8 cellular contexts compared by ENCODE assay signal in genomic region chr14:20866963-20867362, GRCh38. TPM values are rescaled to one million over a fixed set of nuclear protein-coding genes. Genes with fewer than 3 reads are reported as not detected.
DNase-seq lines count a peak whose midpoint lies in the region; ATAC-seq, FAIRE-seq and TF ChIP-seq lines count a peak whose summit lies in the region.
"Had no signal": no experiment of that assay in that cellular context is flagged by ENCODE, and none has a peak within 500 bp of the region (broad histone marks: within the 10 kb centered on the region; RNA-seq: fewer than 3 reads in every experiment).

No MANE protein-coding gene starts in this region.

- no peaks in the 10 kb centered on the region for H3K9me3 Mint-ChIP-seq in activated CD8-positive, alpha-beta memory T cell treated with anti-CD3 and anti-CD28 coated beads, Interleukin-2, amount 10 ng/mL, durations not matched to agents 7 days and 5 days (ENCODE audit: low read depth)
- no peaks in the 10 kb centered on the region for H3K9me3 Mint-ChIP-seq in activated CD4-positive, alpha-beta memory T cell treated with anti-CD3 and anti-CD28 coated beads, Interleukin-2, amount 10 ng/mL, durations not matched to agents 7 days and 5 days

- H3K4me1 Mint-ChIP-seq in activated CD8-positive, alpha-beta memory T cell treated with anti-CD3 and anti-CD28 coated beads, Interleukin-2, amount 10 ng/mL, durations not matched to agents 7 days and 5 days, result no peaks in the 10 kb centered on the region
- no peaks in the 10 kb centered on the region for H3K4me1 Mint-ChIP-seq in activated CD4-positive, alpha-beta memory T cell treated with anti-CD3 and anti-CD28 coated beads, Interleukin-2, amount 10 ng/mL, durations not matched to agents 7 days and 5 days

- TF ChIP-seq CTCF in GM10266 (IDR thresholded peaks at IDR 0.05; ENCODE audit: control insufficient read depth, insufficient read depth, low read depth, missing control alignments), result peak; percentile 28
- TF ChIP-seq CTCF in NB4 (IDR thresholded peaks at IDR 0.05; ENCODE audit: low read depth, low read length), result peak; percentile 66
- peak; percentile 31 to 51 for TF ChIP-seq CTCF in endothelial cell of umbilical vein (IDR thresholded peaks at IDR 0.05; ENCODE audit: extremely low read depth in 1 of 2, insufficient read depth in 1 of 2, low read depth in 1 of 2, low read length in 2 of 2)

- intact Hi-C loops in endothelial cell of umbilical vein (cut with micrococcal nuclease), result no loop called here

- no peaks in the 10 kb centered on the region for H3K36me3 ChIP-seq in endothelial cell of umbilical vein (ENCODE audit: control insufficient read depth in 2 of 2, extremely low read depth in 1 of 2, insufficient read depth in 2 of 2, low read length in 2 of 2)

- TF ChIP-seq POLR2A in NB4 (IDR thresholded peaks at IDR 0.05; ENCODE audit: extremely low read depth, insufficient read length), result no peak
- no peak for TF ChIP-seq POLR2A in endothelial cell of umbilical vein (IDR thresholded peaks at IDR 0.05; ENCODE audit: low read depth, low read length)

- CTCF ChIA-PET in endothelial cell of umbilical vein (lab: Charles Lee), result interaction anchor here (0.8 to 8.0 kb wide), 9 partner anchors 8 to 176 kb away, joined by 3 to 180 read pairs (median 10); no protein-coding TSS in a partner anchor
- CTCF ChIA-PET in activated CD8-positive, alpha-beta memory T cell treated with anti-CD3 and anti-CD28 coated beads, Interleukin-2, amount 10 ng/mL, durations not matched to agents 7 days and 5 days (lab: Charles Lee), result interaction anchor here (1.0 to 2.2 kb wide), 5 partner anchors 8 to 176 kb away, joined by 3 to 8 read pairs (median 4); no protein-coding TSS in a partner anchor
- CTCF ChIA-PET in activated CD4-positive, alpha-beta memory T cell treated with anti-CD3 and anti-CD28 coated beads, Interleukin-2, amount 10 ng/mL, durations not matched to agents 7 days and 5 days (lab: Charles Lee), result interaction anchor here (0.6 to 1.8 kb wide), 3 partner anchors 8 to 170 kb away, joined by 3 to 5 read pairs (median 5); no protein-coding TSS in a partner anchor

- H4K20me1 ChIP-seq in endothelial cell of umbilical vein (replicated peaks; ENCODE audit: control insufficient read depth, extremely low read depth, insufficient read depth, low read length), result no peaks in the 10 kb centered on the region

- no TSS peak for BruUV-seq in endothelial cell of umbilical vein (replicated peaks; lab: Mats Ljungman, UMichigan)

- no peak overlapping the region for H3K9ac ChIP-seq in endothelial cell of umbilical vein (replicated peaks; ENCODE audit: extremely low read depth, insufficient read depth, low read length)

- POLR2A ChIA-PET in endothelial cell of umbilical vein (lab: Charles Lee), result no interaction called here
- POLR2A ChIA-PET in activated CD4-positive, alpha-beta memory T cell treated with anti-CD3 and anti-CD28 coated beads, Interleukin-2, amount 10 ng/mL, durations not matched to agents 7 days and 5 days (lab: Charles Lee), result no interaction called here

- no peak for ATAC-seq in activated CD8-positive, alpha-beta memory T cell treated with anti-CD3 and anti-CD28 coated beads, Interleukin-2, amount 10 ng/mL, durations not matched to agents 7 days and 5 days
- ATAC-seq in HG03457 (IDR thresholded peaks at IDR 0.05; ENCODE audit: unreplicated experiment), result no peak

- no peaks in the 10 kb centered on the region for H3K9me1 ChIP-seq in endothelial cell of umbilical vein (replicated peaks; ENCODE audit: control insufficient read depth, extremely low read depth, insufficient read depth, low read length)

- H3K4me1 ChIP-seq in endothelial cell of umbilical vein (ENCODE audit: control insufficient read depth, extremely low read depth, insufficient read depth, low read length), result no peaks in the 10 kb centered on the region

- DNase-seq in GM10266 (ENCODE audit: extremely low spot score), result no peak
- peak; percentile 41 for DNase-seq in NB4 (ENCODE audit: low read depth)
- DNase-seq in endothelial cell of umbilical vein (ENCODE audit: low read depth, low spot score), result peak; percentile 24
- peak; percentile 24 for DNase-seq in pons (ENCODE audit: low spot score)
- no peak for DNase-seq in activated CD8-positive, alpha-beta memory T cell treated with anti-CD3 and anti-CD28 coated beads, Interleukin-2, amount 10 ng/mL, durations not matched to agents 7 days and 5 days
- DNase-seq in activated CD4-positive, alpha-beta memory T cell treated with anti-CD3 and anti-CD28 coated beads, Interleukin-2, amount 10 ng/mL, durations not matched to agents 7 days and 5 days, result no peak

- H3K36me3 Mint-ChIP-seq in activated CD8-positive, alpha-beta memory T cell treated with anti-CD3 and anti-CD28 coated beads, Interleukin-2, amount 10 ng/mL, durations not matched to agents 7 days and 5 days, result no peaks in the 10 kb centered on the region
- no peaks in the 10 kb centered on the region for H3K36me3 Mint-ChIP-seq in activated CD4-positive, alpha-beta memory T cell treated with anti-CD3 and anti-CD28 coated beads, Interleukin-2, amount 10 ng/mL, durations not matched to agents 7 days and 5 days (ENCODE audit: low read depth)

- dilution Hi-C loops in endothelial cell of umbilical vein (cut with MboI; ENCODE audit: extremely low pct_ligation_motif_present, low sequenced_read_pairs), result no loop called here

- H3K4me3 ChIP-seq in NB4 (ENCODE audit: low read depth, low read length) (no peak overlapping the region), endothelial cell of umbilical vein (replicated peaks in 1 of 3; ENCODE audit: insufficient read depth in 1 of 3, low read depth in 1 of 3, low read length in 3 of 3) (no peak overlapping the region)

- H3K4me3 Mint-ChIP-seq in activated CD8-positive, alpha-beta memory T cell treated with anti-CD3 and anti-CD28 coated beads, Interleukin-2, amount 10 ng/mL, durations not matched to agents 7 days and 5 days, result no peak overlapping the region
- H3K4me3 Mint-ChIP-seq in activated CD4-positive, alpha-beta memory T cell treated with anti-CD3 and anti-CD28 coated beads, Interleukin-2, amount 10 ng/mL, durations not matched to agents 7 days and 5 days, result no peak overlapping the region

- FAIRE-seq in endothelial cell of umbilical vein (lab: Jason Lieb, UNC), result peak; percentile 47
- FAIRE-seq: islet of Langerhans had no signal

- H3K4me2 ChIP-seq in endothelial cell of umbilical vein (ENCODE audit: insufficient read depth, low read length), result no peak overlapping the region

- H3K27me3 ChIP-seq in endothelial cell of umbilical vein (ENCODE audit: control insufficient read depth in 2 of 2, insufficient read depth in 2 of 2, low read length in 2 of 2), result peaks cover 7 to 22% of the 10 kb centered on the region in 2 experiments

- H2AFZ ChIP-seq in endothelial cell of umbilical vein (ENCODE audit: low read depth, low read length), result no peak overlapping the region

- H3K27me3 Mint-ChIP-seq in activated CD8-positive, alpha-beta memory T cell treated with anti-CD3 and anti-CD28 coated beads, Interleukin-2, amount 10 ng/mL, durations not matched to agents 7 days and 5 days, result peaks cover 52% of the 10 kb centered on the region
- H3K27me3 Mint-ChIP-seq in activated CD4-positive, alpha-beta memory T cell treated with anti-CD3 and anti-CD28 coated beads, Interleukin-2, amount 10 ng/mL, durations not matched to agents 7 days and 5 days, result peaks cover 42% of the 10 kb centered on the region

- H3K79me2 ChIP-seq in endothelial cell of umbilical vein (ENCODE audit: control insufficient read depth, insufficient read depth, low read length), result no peaks in the 10 kb centered on the region

- no peak overlapping the region for H3K27ac ChIP-seq in endothelial cell of umbilical vein (ENCODE audit: insufficient read depth, low read depth, low read length)

- no peaks in the 10 kb centered on the region for H3K9me3 ChIP-seq in endothelial cell of umbilical vein (replicated peaks; ENCODE audit: control insufficient read depth, insufficient read depth, low read length)

- no peak overlapping the region for H3K27ac Mint-ChIP-seq in activated CD8-positive, alpha-beta memory T cell treated with anti-CD3 and anti-CD28 coated beads, Interleukin-2, amount 10 ng/mL, durations not matched to agents 7 days and 5 days
- no peak overlapping the region for H3K27ac Mint-ChIP-seq in activated CD4-positive, alpha-beta memory T cell treated with anti-CD3 and anti-CD28 coated beads, Interleukin-2, amount 10 ng/mL, durations not matched to agents 7 days and 5 days

TF ChIP-seq in endothelial cell of umbilical vein, 7 proteins besides CTCF, POLR2A, EP300 and RAD21:
- TF ChIP-seq GATA2 (IDR thresholded peaks at IDR 0.05; ENCODE audit: insufficient read depth, insufficient read length, low read depth, low read length) (no peak), JUN (IDR thresholded peaks at IDR 0.05; ENCODE audit: borderline replicate concordance, insufficient read depth, insufficient read length, low read depth) (no peak), MYC (IDR thresholded peaks at IDR 0.05; ENCODE audit: low read depth, low read length) (no peak), EZH2 (IDR thresholded peaks at IDR 0.05; ENCODE audit: borderline replicate concordance, low read depth, low read length, severe bottlenecking) (no peak), POLR2AphosphoS5 (IDR thresholded peaks at IDR 0.05; ENCODE audit: insufficient read depth, low read depth, low read length) (no peak), MAX (IDR thresholded peaks at IDR 0.05; ENCODE audit: insufficient read depth, insufficient read length) (no peak), FOS (IDR thresholded peaks at IDR 0.05; ENCODE audit: borderline replicate concordance, insufficient read depth, low read length) (no peak)

RNA-seq across cellular contexts. Expression of gene RNASE3, which starts 24.2 kb away (rescaled TPM):
- not detected in 2 replicates for total RNA-seq in endothelial cell of umbilical vein
- polyA plus RNA-seq in endothelial cell of umbilical vein, result not detected in 2 replicates
- not detected in 2 replicates for polyA plus RNA-seq in endothelial cell of umbilical vein (2011; cell fraction: cytosol; rRNA removed)
- not detected in 2 replicates for polyA plus RNA-seq in endothelial cell of umbilical vein (2011; cell fraction: nucleus; rRNA removed)
- not detected in 2 replicates for polyA plus RNA-seq in endothelial cell of umbilical vein (2012)
- polyA minus RNA-seq in endothelial cell of umbilical vein, result not detected in 2 replicates
- polyA minus RNA-seq in endothelial cell of umbilical vein (2011; cell fraction: cytosol; rRNA and poly(A)+ RNA removed), result not detected
- polyA minus RNA-seq in endothelial cell of umbilical vein (2011; cell fraction: nucleus; rRNA and poly(A)+ RNA removed), result not detected in 2 replicates
- total RNA-seq in activated CD8-positive, alpha-beta memory T cell treated with anti-CD3 and anti-CD28 coated beads, Interleukin-2, amount 10 ng/mL, durations not matched to agents 7 days and 5 days, result not detected
- total RNA-seq in activated CD4-positive, alpha-beta memory T cell treated with anti-CD3 and anti-CD28 coated beads, Interleukin-2, amount 10 ng/mL, durations not matched to agents 7 days and 5 days, result not detected

Comparison
In these comparisons a context has a peak if more than half of its experiments do, and no peak if none do; other contexts are left out.
1. DNase-seq: peak in NB4 (single experiment), endothelial cell of umbilical vein (single experiment) and pons (single experiment); none in GM10266 (single experiment), activated CD8-positive, alpha-beta memory T cell treated with anti-CD3 and anti-CD28 coated beads, Interleukin-2, amount 10 ng/mL, durations not matched to agents 7 days and 5 days (single experiment) and activated CD4-positive, alpha-beta memory T cell treated with anti-CD3 and anti-CD28 coated beads, Interleukin-2, amount 10 ng/mL, durations not matched to agents 7 days and 5 days (single experiment).
2. Peak in every context shown above with its lines, with median percentiles within 50 percentile points of each other: CTCF ChIP-seq.